Comparison of ENCODE assay signal across 13 cellular contexts in the genomic region with DNA sequence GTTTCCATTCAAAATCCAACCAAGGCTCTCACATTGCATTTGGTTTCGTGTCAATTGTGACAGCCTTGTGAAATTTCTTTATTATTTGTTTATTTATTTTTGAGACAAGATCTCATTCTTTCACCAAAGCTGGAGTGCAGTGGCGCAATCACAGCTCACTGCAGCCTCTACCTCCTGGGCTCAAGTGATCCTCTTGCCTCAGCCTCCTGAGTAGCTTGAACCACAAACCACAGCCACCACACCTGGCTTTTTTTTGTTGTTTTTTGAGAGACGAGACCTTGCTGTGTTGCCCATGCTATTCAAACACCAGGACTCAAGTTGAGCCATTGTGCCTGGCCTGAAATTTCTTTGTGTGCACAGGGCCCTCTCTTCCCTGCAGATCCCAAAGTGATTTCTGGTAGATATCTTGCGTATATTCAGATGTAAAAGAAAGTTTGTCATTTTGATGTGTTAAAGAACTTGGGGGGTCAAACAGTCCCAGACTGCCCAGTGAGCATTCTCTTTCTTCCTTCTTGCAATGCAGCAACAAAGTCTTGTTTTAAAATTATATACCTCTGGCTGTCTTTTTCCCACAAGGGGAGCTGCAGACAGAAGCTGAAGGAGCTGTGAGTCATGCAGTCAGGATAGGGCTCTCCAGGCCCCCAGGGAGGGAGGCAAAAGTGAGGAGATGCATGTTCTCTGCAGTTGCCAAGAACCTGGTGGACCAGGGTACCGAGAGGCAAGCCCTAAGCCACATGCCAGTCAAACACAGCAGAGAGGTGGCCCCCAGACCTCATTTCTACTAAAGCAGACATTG. TPM values are rescaled to one million over a fixed set of nuclear protein-coding genes. Genes with fewer than 3 reads are reported as not detected.
DNase-seq lines count a peak whose midpoint lies in the region; ATAC-seq and TF ChIP-seq lines count a peak whose summit lies in the region.
"Had no signal": no experiment of that assay in that cellular context is flagged by ENCODE, and none has a peak within 500 bp of the region (broad histone marks: within the 10 kb centered on the region; RNA-seq: fewer than 3 reads in every experiment).

No MANE protein-coding gene starts in this region.

- DNase-seq in BJ (ENCODE audit: low read depth), result no peak
- peak; percentile 51 for DNase-seq in HT1080 (ENCODE audit: low read depth)
- DNase-seq in astrocyte of the cerebellum (ENCODE audit: low read depth), result no peak
- peak; percentile 68 for DNase-seq in iris pigment epithelial cell (ENCODE audit: low read depth)
- DNase-seq in sigmoid colon, result no peak
- DNase-seq in aorta, result no peak
- no peak for DNase-seq in SHP77 (lab: John Stamatoyannopoulos, UW)
- DNase-seq: MG63; NCI-H524 treated with DMSO at 0.1 percent for 48 hours; SIG-M5; stimulated activated CD4-positive, alpha-beta T cell treated with anti-CD3 and anti-CD28 coated beads, Interleukin-1b, Interleukin-23, amount 100 ng/mL, for 48 hours; stimulated activated naive CD4-positive, alpha-beta T cell had no signal

- 85 to 87% methylated on average over 5 of the region's 5 CpGs for WGBS in sigmoid colon, 2 donors
- WGBS in aorta, 2 donors, result 76 to 77% methylated on average over 5 of the region's 5 CpGs

- H3K4me1 ChIP-seq in sigmoid colon, result no peaks in the 10 kb centered on the region
- H3K4me1 ChIP-seq in aorta (ENCODE audit: control insufficient read depth in 1 of 2, insufficient read depth in 2 of 2, low read length in 2 of 2), result no peaks in the 10 kb centered on the region

- H3K4me3 ChIP-seq in BJ (ENCODE audit: low read depth, low read length) (no peak overlapping the region), astrocyte of the cerebellum (ENCODE audit: low read depth, low read length) (no peak overlapping the region), sigmoid colon (no peak overlapping the region), aorta (ENCODE audit: low read length in 2 of 2) (no peak overlapping the region)
- H3K4me3 ChIP-seq: MG63 had no signal

- TF ChIP-seq POLR2A in sigmoid colon (IDR thresholded peaks at IDR 0.05), result no peak

- peak; percentile 31 for TF ChIP-seq CTCF in BJ (IDR thresholded peaks at IDR 0.05; ENCODE audit: insufficient read depth, low read depth, low read length)
- peak; percentile 34 for TF ChIP-seq CTCF in astrocyte of the cerebellum (IDR thresholded peaks at IDR 0.05; ENCODE audit: low read depth, low read length, missing control alignments)
- no peak for TF ChIP-seq CTCF in sigmoid colon (IDR thresholded peaks at IDR 0.05)

- no peaks in the 10 kb centered on the region for H3K9me3 ChIP-seq in sigmoid colon
- H3K9me3 ChIP-seq in aorta (ENCODE audit: control insufficient read depth, low read length), result no peaks in the 10 kb centered on the region
- H3K9me3 ChIP-seq: MG63 had no signal

- H3K27ac ChIP-seq in sigmoid colon (no peak overlapping the region), aorta (ENCODE audit: low read depth in 1 of 2, low read length in 2 of 2) (no peak overlapping the region)

- ATAC-seq in HG02623 (IDR thresholded peaks at IDR 0.05; ENCODE audit: unreplicated experiment) (no peak), aorta (ENCODE audit: low FRiP score) (no peak)

- CTCF ChIA-PET in BJ (lab: Yijun Ruan, JAX), result interaction anchor here (3.3 kb wide), 1 partner anchor 15 kb away, joined by 20 read pairs; the partner anchor contains the start of gene USP22

- intact Hi-C loops in sigmoid colon (cut with DNase I) (no loop called here), aorta (cut with DNase I) (no loop called here)

- H3K36me3 ChIP-seq in BJ (ENCODE audit: control insufficient read depth, insufficient read depth, low read length) (no peaks in the 10 kb centered on the region), sigmoid colon (no peaks in the 10 kb centered on the region), aorta (ENCODE audit: control insufficient read depth in 1 of 2, insufficient read depth in 2 of 2, low read length in 1 of 2) (no peaks in the 10 kb centered on the region)
- H3K36me3 ChIP-seq: MG63 had no signal

- H3K27me3 ChIP-seq in BJ (ENCODE audit: control insufficient read depth, insufficient read depth, low read length) (peaks cover 10% of the 10 kb centered on the region), sigmoid colon (no peaks in the 10 kb centered on the region), aorta (ENCODE audit: control insufficient read depth in 1 of 2, insufficient read depth in 2 of 2, low read length in 1 of 2) (no peaks in the 10 kb centered on the region)
- H3K27me3 ChIP-seq: MG63 had no signal

- no peak for TF ChIP-seq EP300 in sigmoid colon (IDR thresholded peaks at IDR 0.05)

- in situ Hi-C loops in astrocyte of the cerebellum (cut with HindIII; ENCODE audit: low sequenced_read_pairs), result no loop called here

- POLR2A ChIA-PET in BJ (lab: Charles Lee), result no interaction called here

RNA-seq across cellular contexts. Expression of gene USP22, which starts 15.5 kb away (rescaled TPM):
- polyA plus RNA-seq in BJ (2011; rRNA removed) (169 and 212 TPM in 2 replicates), sigmoid colon (10 to 100 TPM; 25.2 to 71.2 (median 30.1) TPM), aorta (10 to 100 TPM; 21.5 to 41.5 TPM)
- 192 and 244 TPM in 2 replicates for polyA minus RNA-seq in BJ (2011; rRNA and poly(A)+ RNA removed)
- total RNA-seq in HT1080 (2014; rRNA removed; shearing (Covaris generic)), result 174 and 218 TPM in 2 replicates
- polyA plus RNA-seq in HT1080 (2015; cell fraction: cytosol; rRNA removed), result 116 and 136 TPM in 2 replicates
- polyA plus RNA-seq in HT1080 (2015; cell fraction: nucleus; rRNA removed), result 117 and 129 TPM in 2 replicates
- total RNA-seq in sigmoid colon (10 to 100 TPM; 68.8 to 84.2 (median 83.4) TPM), aorta (100 to 1,000 TPM; 131 to 168 TPM)

Comparison
In these comparisons a context has a peak if more than half of its experiments do, and no peak if none do; other contexts are left out.
1. DNase-seq: peak in HT1080 (single experiment) and iris pigment epithelial cell (single experiment); none in BJ (single experiment), astrocyte of the cerebellum (single experiment), sigmoid colon (single experiment), aorta (0 of 2) and SHP77 (0 of 2).
2. CTCF ChIP-seq: peak in BJ (single experiment) and astrocyte of the cerebellum (single experiment); none in sigmoid colon (0 of 4).